36 cellular contexts compared by ENCODE assay signal in the genomic region with DNA sequence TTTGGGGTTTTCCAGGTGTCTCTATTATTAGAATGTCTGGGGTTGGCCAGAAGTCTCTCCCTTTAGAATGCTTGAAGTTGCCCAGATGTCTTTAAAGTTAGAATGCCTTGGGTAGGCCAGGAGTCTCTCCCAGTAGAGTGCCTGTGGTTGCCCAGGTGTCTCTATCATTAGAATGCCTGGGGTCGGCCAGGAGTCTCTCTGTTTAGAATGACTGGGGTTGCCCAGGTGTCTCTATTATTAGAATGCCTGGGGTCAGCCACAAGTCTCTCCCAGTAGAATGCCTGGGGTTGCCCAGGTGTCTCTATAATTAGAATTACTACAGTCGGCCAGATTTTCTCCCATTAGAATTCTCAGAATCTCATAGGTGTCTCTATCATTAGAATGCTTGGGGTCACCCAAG.
"Had no signal": no experiment of that assay in that cellular context is flagged by ENCODE, and none has a peak within 500 bp of the region (broad histone marks: within the 10 kb centered on the region; RNA-seq: fewer than 3 reads in every experiment).

No MANE protein-coding gene starts in this region.

- H3K36me3 ChIP-seq: adrenal gland, ascending aorta, breast epithelium, cardiac muscle cell, esophagus squamous epithelium, gastroesophageal sphincter, WERI-Rb-1 had no signal

- H3K27me3 ChIP-seq: ascending aorta, breast epithelium, cardiac muscle cell had no signal

- H3K9me3 ChIP-seq: adrenal gland, ascending aorta, breast epithelium, esophagus squamous epithelium had no signal

- H3K9me3 Mint-ChIP-seq: activated CD8-positive, alpha-beta T cell treated with anti-CD3 and anti-CD28 coated beads for 36 hours; activated naive CD4-positive, alpha-beta T cell treated with anti-CD3 and anti-CD28 coated beads for 36 hours; activated naive CD4-positive, alpha-beta T cell treated with anti-CD3 and anti-CD28 coated beads, Interleukin-2, amount 50 U/mL, for 24 hours; activated naive CD8-positive, alpha-beta T cell treated with anti-CD3 and anti-CD28 coated beads, Interleukin-2, amount 50 U/mL, for 24 hours; activated T-cell treated with anti-CD3 and anti-CD28 coated beads, Interleukin-2, amount 50 U/mL, for 4 hours; effector memory CD8-positive, alpha-beta T cell had no signal

- H3K27ac ChIP-seq: adrenal gland, ascending aorta, breast epithelium, cardiac muscle cell, coronary artery, dorsolateral prefrontal cortex, epithelial cell of prostate, esophagus squamous epithelium, gastroesophageal sphincter, WERI-Rb-1 had no signal

- H3K4me3 ChIP-seq: adrenal gland, ascending aorta, breast epithelium, cardiac muscle cell, coronary artery, dorsolateral prefrontal cortex, esophagus squamous epithelium, gastroesophageal sphincter had no signal

- H3K4me1 Mint-ChIP-seq: activated B cell treated with CpG ODN at 0.5 μM for 24 hours; activated naive CD4-positive, alpha-beta T cell treated with anti-CD3 and anti-CD28 coated beads, Interleukin-2, amount 50 U/mL, for 24 hours; activated naive CD8-positive, alpha-beta T cell treated with anti-CD3 and anti-CD28 coated beads for 36 hours; activated naive CD8-positive, alpha-beta T cell treated with anti-CD3 and anti-CD28 coated beads, Interleukin-2, amount 50 U/mL, for 24 hours; brain had no signal

- H3K4me1 ChIP-seq: adrenal gland, ascending aorta, breast epithelium, esophagus squamous epithelium, gastroesophageal sphincter had no signal

- ATAC-seq: activated CD4-positive, CD25-positive, alpha-beta regulatory T cell treated with anti-CD3 and anti-CD28 coated beads, Interleukin-2, amount 50 U/mL, for 24 hours; activated CD8-positive, alpha-beta T cell treated with anti-CD3 and anti-CD28 coated beads for 36 hours; activated naive CD8-positive, alpha-beta T cell treated with anti-CD3 and anti-CD28 coated beads, Interleukin-2, amount 50 U/mL, for 24 hours; activated T-cell treated with anti-CD3 and anti-CD28 coated beads, Interleukin-2, amount 50 U/mL, for 4 hours; effector memory CD8-positive, alpha-beta T cell; gastroesophageal sphincter; T-helper 17 cell had no signal

- H3K36me3 Mint-ChIP-seq: activated naive CD4-positive, alpha-beta T cell treated with anti-CD3 and anti-CD28 coated beads, Interleukin-2, amount 50 U/mL, for 24 hours; activated naive CD8-positive, alpha-beta T cell treated with anti-CD3 and anti-CD28 coated beads for 36 hours; brain had no signal

- H3K4me3 Mint-ChIP-seq: activated B cell treated with CpG ODN at 0.5 μM for 24 hours; activated CD8-positive, alpha-beta T cell treated with anti-CD3 and anti-CD28 coated beads for 36 hours; activated naive CD4-positive, alpha-beta T cell treated with anti-CD3 and anti-CD28 coated beads for 36 hours; activated naive CD4-positive, alpha-beta T cell treated with anti-CD3 and anti-CD28 coated beads, Interleukin-2, amount 50 U/mL, for 24 hours; activated naive CD8-positive, alpha-beta T cell treated with anti-CD3 and anti-CD28 coated beads for 36 hours; activated naive CD8-positive, alpha-beta T cell treated with anti-CD3 and anti-CD28 coated beads, Interleukin-2, amount 50 U/mL, for 24 hours; activated T-cell treated with anti-CD3 and anti-CD28 coated beads, Interleukin-2, amount 50 U/mL, for 4 hours; activated T-helper 1 cell treated with anti-CD3 and anti-CD28 coated beads, Interleukin-12 subunit alpha, Interleukin-12 subunit beta, Interleukin-2, Interleukin-4 antibody, amounts not matched to agents 30 ng/mL and 10 ng/mL and 1 ng/mL, durations not matched to agents 14 hours and 24 hours and 36 hours; brain; dendritic cell treated with granulocyte-macrophage colony-stimulating factor and Interleukin-4, amounts not matched to agents 40 ng/mL and 50 ng/mL, for 4 days; effector memory CD8-positive, alpha-beta T cell; T-helper 17 cell; T-helper 2 cell treated with Interferon-gamma antibody and Interleukin-4, amounts not matched to agents 5 μg/mL and 100 μg/mL, for 36 hours had no signal

- H3K27ac Mint-ChIP-seq: activated B cell treated with CpG ODN at 0.5 μM for 24 hours; activated CD8-positive, alpha-beta T cell treated with anti-CD3 and anti-CD28 coated beads for 36 hours; activated naive CD4-positive, alpha-beta T cell treated with anti-CD3 and anti-CD28 coated beads for 36 hours; activated naive CD4-positive, alpha-beta T cell treated with anti-CD3 and anti-CD28 coated beads, Interleukin-2, amount 50 U/mL, for 24 hours; activated naive CD8-positive, alpha-beta T cell treated with anti-CD3 and anti-CD28 coated beads for 36 hours; activated naive CD8-positive, alpha-beta T cell treated with anti-CD3 and anti-CD28 coated beads, Interleukin-2, amount 50 U/mL, for 24 hours; activated T-helper 1 cell treated with anti-CD3 and anti-CD28 coated beads, Interleukin-12 subunit alpha, Interleukin-12 subunit beta, Interleukin-2, Interleukin-4 antibody, amounts not matched to agents 30 ng/mL and 10 ng/mL and 1 ng/mL, durations not matched to agents 14 hours and 24 hours and 36 hours; activated T-helper 2 cell treated with anti-CD3 and anti-CD28 coated beads, Interferon-gamma antibody, Interleukin-2, Interleukin-4, amounts not matched to agents 10 μg/mL and 5 μg/mL and 100 μg/mL, durations not matched to agents 14 hours and 24 hours and 36 hours; brain; dendritic cell treated with granulocyte-macrophage colony-stimulating factor and Interleukin-4, amounts not matched to agents 40 ng/mL and 50 ng/mL, for 4 days; effector memory CD8-positive, alpha-beta T cell; T-helper 17 cell; T-helper 2 cell treated with Interferon-gamma antibody and Interleukin-4, amounts not matched to agents 5 μg/mL and 100 μg/mL, for 36 hours had no signal

- DNase-seq: activated B cell treated with CpG ODN at 0.5 μM for 24 hours; activated CD4-positive, alpha-beta T cell treated with anti-CD3 and anti-CD28 coated beads for 48 hours; activated CD4-positive, alpha-beta T cell treated with anti-CD3 and anti-CD28 coated beads, Interleukin-2, amount 50 U/mL, for 1 hour; activated CD4-positive, alpha-beta T cell treated with anti-CD3 and anti-CD28 coated beads, Interleukin-2, amount 50 U/mL, for 48 hours; activated CD8-positive, alpha-beta memory T cell treated with anti-CD3 and anti-CD28 coated beads for 24 hours; activated CD8-positive, alpha-beta T cell treated with anti-CD3 and anti-CD28 coated beads for 36 hours; activated effector memory CD4-positive, alpha-beta T cell treated with anti-CD3 and anti-CD28 coated beads, Interleukin-2, amount 50 U/mL, for 16 hours; activated naive CD4-positive, alpha-beta T cell treated with anti-CD3 and anti-CD28 coated beads for 36 hours; activated naive CD8-positive, alpha-beta T cell treated with anti-CD3 and anti-CD28 coated beads for 36 hours; activated naive CD8-positive, alpha-beta T cell treated with anti-CD3 and anti-CD28 coated beads, Interleukin-2, amount 50 U/mL, for 24 hours; activated T-cell treated with anti-CD3 and anti-CD28 coated beads, Interleukin-2, amount 50 U/mL, for 4 hours; adrenal gland; amygdala; central memory CD4-positive, alpha-beta T cell; cerebellar nuclear complex; dorsolateral prefrontal cortex; effector memory CD8-positive, alpha-beta T cell; esophagus squamous epithelium; foreskin melanocyte; T-helper 1 cell; T-helper 17 cell; T1000; WERI-Rb-1 had no signal
